In the genomic region with DNA sequence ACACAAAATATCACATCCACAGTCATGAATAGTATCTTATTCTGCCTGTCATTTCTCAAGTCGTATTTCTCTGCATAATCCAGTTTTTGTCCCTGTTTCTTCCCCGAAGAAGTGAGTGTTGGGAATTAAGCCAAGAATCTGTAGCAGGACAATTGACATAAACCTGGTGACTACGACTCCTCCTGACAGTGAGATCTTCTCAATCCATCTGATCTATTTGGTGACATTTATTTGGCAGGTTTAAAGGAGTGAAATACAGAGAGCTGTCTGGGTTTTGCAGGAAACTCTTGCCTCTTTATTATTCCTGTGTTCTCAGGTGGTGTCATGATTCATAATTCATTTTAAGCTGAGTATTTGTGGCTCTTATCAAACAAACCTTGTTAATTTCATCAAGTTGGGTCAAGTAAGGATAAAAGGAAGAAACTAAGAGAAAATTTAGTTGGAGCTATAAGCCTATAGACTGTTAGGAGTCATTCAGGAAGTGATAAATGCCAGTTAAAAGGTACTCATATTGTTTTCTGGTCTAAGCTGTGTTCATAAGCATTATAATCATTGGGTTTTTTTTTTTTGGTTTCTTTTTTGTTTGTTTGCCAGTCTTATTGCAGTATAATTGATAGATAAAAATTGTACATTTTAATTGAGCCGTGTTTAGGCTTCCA, we compare ENCODE assay signal across 14 cellular contexts.
DNase-seq lines count a peak whose midpoint lies in the region; ATAC-seq and FAIRE-seq lines count a peak whose summit lies in the region.
"Had no signal": no experiment of that assay in that cellular context is flagged by ENCODE, and none has a peak within 500 bp of the region (broad histone marks: within the 10 kb centered on the region; RNA-seq: fewer than 3 reads in every experiment).

No MANE protein-coding gene starts in this region.

- H3K4me3 ChIP-seq in ACC112 (ENCODE audit: low read depth, low read length): no peak overlapping the region
- H3K4me3 ChIP-seq in effector memory CD4-positive, alpha-beta T cell (ENCODE audit: insufficient read depth, low read depth, low read length, poor library complexity, severe bottlenecking): no peak overlapping the region

- H3K27me3 ChIP-seq in ACC112 (ENCODE audit: insufficient read depth, low read length): no peaks in the 10 kb centered on the region
- H3K27me3 ChIP-seq in effector memory CD4-positive, alpha-beta T cell (replicated peaks; ENCODE audit: control insufficient read depth, insufficient read depth, low read length, poor library complexity, severe bottlenecking): no peaks in the 10 kb centered on the region

- no peak for ATAC-seq in HG02763 (IDR thresholded peaks at IDR 0.05; ENCODE audit: unreplicated experiment)

- H3K36me3 ChIP-seq in ACC112 (ENCODE audit: insufficient read depth, low read length): no peaks in the 10 kb centered on the region
- no peaks in the 10 kb centered on the region for H3K36me3 ChIP-seq in effector memory CD4-positive, alpha-beta T cell (ENCODE audit: control insufficient read depth, insufficient read depth, low read length)

- in situ Hi-C loops in SK-MEL-5 (cut with HindIII; ENCODE audit: low pct_unique_long_range_greater_than_20kb, low sequenced_read_pairs): no loop called here

- no peaks in the 10 kb centered on the region for H3K79me2 ChIP-seq in ACC112 (ENCODE audit: control insufficient read depth, insufficient read depth, low read length, unreplicated experiment)

- H2AFZ ChIP-seq in ACC112 (ENCODE audit: low read length, unreplicated experiment): peak overlapping the region; percentile 1

- FAIRE-seq in islet of Langerhans (lab: Jason Lieb, UNC): peak; percentile 49

- DNase-seq in NCI-H2029 (lab: John Stamatoyannopoulos, UW) (peak; percentile 32), SK-MEL-5 (ENCODE audit: low read depth, low spot score) (peak; percentile 14), DMS79 treated with DMSO at 0.1 percent for 48 hours (lab: John Stamatoyannopoulos, UW) (no peak), RPMI8226 (no peak)
- DNase-seq in effector memory CD4-positive, alpha-beta T cell: no peak
- DNase-seq: ACHN; CD4-positive, alpha-beta T cell; H7; NCI-H1417 treated with DMSO at 0.1 percent for 48 hours; NCI-H2171; NCI-H446 treated with DMSO at 0.1 percent for 48 hours had no signal

- H3K4me1 ChIP-seq in ACC112 (ENCODE audit: control insufficient read depth, insufficient read depth, low read length, unreplicated experiment): peaks cover 14% of the 10 kb centered on the region
- H3K4me1 ChIP-seq in effector memory CD4-positive, alpha-beta T cell (ENCODE audit: control insufficient read depth, insufficient read depth, low read length, poor library complexity, severe bottlenecking): no peaks in the 10 kb centered on the region

- H3K9me3 ChIP-seq in effector memory CD4-positive, alpha-beta T cell (ENCODE audit: control insufficient read depth, low read length): no peaks in the 10 kb centered on the region

- H3K27ac ChIP-seq in ACC112 (ENCODE audit: low read depth, low read length): no peak overlapping the region
- no peak overlapping the region for H3K27ac ChIP-seq in effector memory CD4-positive, alpha-beta T cell (ENCODE audit: insufficient read depth, low read length, poor library complexity, severe bottlenecking)

Comparison
In these comparisons a context has a peak if more than half of its experiments do, and no peak if none do; other contexts are left out.
1. DNase-seq: peak in NCI-H2029 (single experiment) and SK-MEL-5 (single experiment); none in DMS79 treated with DMSO at 0.1 percent for 48 hours (single experiment), effector memory CD4-positive, alpha-beta T cell (0 of 3) and RPMI8226 (single experiment).